ENCODE assay signal across 29 cellular contexts in the genomic region with DNA sequence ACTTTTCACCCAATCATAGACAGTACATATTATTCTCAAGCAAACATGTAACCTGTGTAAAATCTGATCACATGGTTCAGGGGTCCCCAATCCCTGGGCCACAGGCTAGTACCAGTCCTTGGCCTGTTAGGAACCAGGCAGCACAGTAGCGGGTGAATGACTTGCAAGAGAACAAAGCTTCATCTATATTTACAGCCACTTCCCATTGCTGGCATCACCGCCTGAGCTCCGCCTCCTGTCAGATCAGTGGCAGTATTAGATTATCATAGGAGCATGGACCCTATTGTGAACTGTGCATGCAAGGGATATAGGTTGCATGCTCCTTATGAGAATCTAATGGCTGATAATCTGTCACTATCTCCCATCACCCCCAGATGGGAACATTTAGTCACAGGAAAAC.
"Had no signal": no experiment of that assay in that cellular context is flagged by ENCODE, and none has a peak within 500 bp of the region (broad histone marks: within the 10 kb centered on the region; RNA-seq: fewer than 3 reads in every experiment).

No MANE protein-coding gene starts in this region.

- H3K27ac Mint-ChIP-seq: activated CD4-positive, alpha-beta memory T cell treated with anti-CD3 and anti-CD28 coated beads for 36 hours; activated CD4-positive, alpha-beta T cell treated with anti-CD3 and anti-CD28 coated beads, Interleukin-2, amount 10 ng/mL, durations not matched to agents 24 days and 14 days; activated naive CD4-positive, alpha-beta T cell treated with anti-CD3 and anti-CD28 coated beads for 36 hours; activated naive CD8-positive, alpha-beta T cell treated with anti-CD3 and anti-CD28 coated beads for 36 hours; activated T-helper 1 cell treated with anti-CD3 and anti-CD28 coated beads, Interleukin-12 subunit alpha, Interleukin-12 subunit beta, Interleukin-2, Interleukin-4 antibody, amounts not matched to agents 30 ng/mL and 10 ng/mL and 1 ng/mL, durations not matched to agents 14 hours and 24 hours and 36 hours; brain; effector memory CD8-positive, alpha-beta T cell; naive B cell; nephron progenitor cell; T-helper 2 cell treated with Interferon-gamma antibody and Interleukin-4, amounts not matched to agents 5 μg/mL and 100 μg/mL, for 36 hours had no signal

- H3K9me3 ChIP-seq: adrenal gland, ascending aorta, pancreas, thoracic aorta had no signal

- H3K9me3 Mint-ChIP-seq: activated CD4-positive, alpha-beta T cell treated with anti-CD3 and anti-CD28 coated beads, Interleukin-2, amount 10 ng/mL, durations not matched to agents 24 days and 14 days; activated naive CD4-positive, alpha-beta T cell treated with anti-CD3 and anti-CD28 coated beads for 36 hours; activated naive CD8-positive, alpha-beta T cell treated with anti-CD3 and anti-CD28 coated beads for 36 hours; activated T-helper 1 cell treated with anti-CD3 and anti-CD28 coated beads, Interleukin-12 subunit alpha, Interleukin-12 subunit beta, Interleukin-2, Interleukin-4 antibody, amounts not matched to agents 30 ng/mL and 10 ng/mL and 1 ng/mL, durations not matched to agents 14 hours and 24 hours and 36 hours; nephron progenitor cell had no signal

- H3K36me3 ChIP-seq: adrenal gland, ascending aorta, cardiac muscle cell, pancreas, thoracic aorta had no signal

- DNase-seq: activated CD4-positive, alpha-beta memory T cell treated with anti-CD3 and anti-CD28 coated beads for 36 hours; activated CD4-positive, alpha-beta T cell treated with anti-CD3 and anti-CD28 coated beads, Interleukin-2, amount 10 ng/mL, durations not matched to agents 24 days and 14 days; activated CD8-positive, alpha-beta memory T cell treated with anti-CD3 and anti-CD28 coated beads, Interleukin-2, amount 50 U/mL, for 4 hours; activated effector memory CD4-positive, alpha-beta T cell treated with anti-CD3 and anti-CD28 coated beads, Interleukin-2, amount 50 U/mL, for 16 hours; activated naive CD4-positive, alpha-beta T cell treated with anti-CD3 and anti-CD28 coated beads for 36 hours; activated naive CD8-positive, alpha-beta T cell treated with anti-CD3 and anti-CD28 coated beads for 36 hours; activated T-cell treated with anti-CD3 and anti-CD28 coated beads, Interleukin-2, amount 50 U/mL, for 1 hour; adrenal gland; cerebellar nuclear complex; effector memory CD8-positive, alpha-beta T cell; foreskin fibroblast; left cardiac atrium; left ventricle myocardium superior; naive B cell; nephron progenitor cell; pancreas; right cardiac atrium; stimulated activated CD4-positive, alpha-beta T cell treated with anti-CD3 and anti-CD28 coated beads, Interleukin-15, amount 100 ng/mL, for 24 hours; stimulated activated CD4-positive, alpha-beta T cell treated with anti-CD3 and anti-CD28 coated beads, Interleukin-2, amount 100 ng/mL, for 24 hours; stimulated activated naive CD4-positive, alpha-beta T cell; T-helper 1 cell; trophoblast cell had no signal

- H3K4me3 ChIP-seq: adrenal gland, ascending aorta, cardiac muscle cell, coronary artery, pancreas, thoracic aorta had no signal

- H3K27me3 Mint-ChIP-seq: activated CD4-positive, alpha-beta memory T cell treated with anti-CD3 and anti-CD28 coated beads for 36 hours; activated CD4-positive, alpha-beta T cell treated with anti-CD3 and anti-CD28 coated beads, Interleukin-2, amount 10 ng/mL, durations not matched to agents 24 days and 14 days; activated naive CD8-positive, alpha-beta T cell treated with anti-CD3 and anti-CD28 coated beads for 36 hours; brain; effector memory CD8-positive, alpha-beta T cell; naive B cell had no signal

- H3K4me1 Mint-ChIP-seq: activated CD4-positive, alpha-beta T cell treated with anti-CD3 and anti-CD28 coated beads, Interleukin-2, amount 10 ng/mL, durations not matched to agents 24 days and 14 days; activated naive CD8-positive, alpha-beta T cell treated with anti-CD3 and anti-CD28 coated beads for 36 hours; naive B cell had no signal

- H3K4me1 ChIP-seq: adrenal gland, ascending aorta, pancreas had no signal

- H3K27ac ChIP-seq: adrenal gland, ascending aorta, cardiac muscle cell, coronary artery, pancreas, thoracic aorta had no signal

- H3K27me3 ChIP-seq: adrenal gland, ascending aorta, cardiac muscle cell, pancreas had no signal

- H3K4me3 Mint-ChIP-seq: activated CD4-positive, alpha-beta memory T cell treated with anti-CD3 and anti-CD28 coated beads for 36 hours; activated CD4-positive, alpha-beta T cell treated with anti-CD3 and anti-CD28 coated beads, Interleukin-2, amount 10 ng/mL, durations not matched to agents 24 days and 14 days; activated naive CD4-positive, alpha-beta T cell treated with anti-CD3 and anti-CD28 coated beads for 36 hours; activated naive CD8-positive, alpha-beta T cell treated with anti-CD3 and anti-CD28 coated beads for 36 hours; activated T-helper 1 cell treated with anti-CD3 and anti-CD28 coated beads, Interleukin-12 subunit alpha, Interleukin-12 subunit beta, Interleukin-2, Interleukin-4 antibody, amounts not matched to agents 30 ng/mL and 10 ng/mL and 1 ng/mL, durations not matched to agents 14 hours and 24 hours and 36 hours; brain; effector memory CD8-positive, alpha-beta T cell; naive B cell; nephron progenitor cell; T-helper 2 cell treated with Interferon-gamma antibody and Interleukin-4, amounts not matched to agents 5 μg/mL and 100 μg/mL, for 36 hours had no signal

- H3K36me3 Mint-ChIP-seq: activated CD4-positive, alpha-beta memory T cell treated with anti-CD3 and anti-CD28 coated beads for 36 hours; activated naive CD8-positive, alpha-beta T cell treated with anti-CD3 and anti-CD28 coated beads for 36 hours had no signal
